ENCODE assay signal across 8 cellular contexts in genomic region chr14:21308479-21309237, GRCh38. TPM values are rescaled to one million over a fixed set of nuclear protein-coding genes. Genes with fewer than 3 reads are reported as not detected.
A peak's percentile ranks its signal among the peaks of the same experiment; 100 is the strongest.
DNase-seq lines count a peak whose midpoint lies in the region; ATAC-seq and TF ChIP-seq lines count a peak whose summit lies in the region.

No MANE protein-coding gene starts in this region.

- no peak for TF ChIP-seq EP300 in suprapubic skin (IDR thresholded peaks at IDR 0.05)

- peaks cover 10 to 27% (median 20%) of the 10 kb centered on the region in 10 experiments; a peak in 19 of 20 replicates for H3K4me1 ChIP-seq in BLaER1 treated with 17β-estradiol and CSF1 and Interleukin-3, amounts not matched to agents 10 nM and 100 nM
- H3K4me1 ChIP-seq in suprapubic skin = peaks cover 10% of the 10 kb centered on the region

- TF ChIP-seq CTCF in suprapubic skin (IDR thresholded peaks at IDR 0.05) = no peak

- no peaks in the 10 kb centered on the region; a peak in 1 of 22 replicates for H3K9me3 ChIP-seq in BLaER1 treated with 17β-estradiol and CSF1 and Interleukin-3, amounts not matched to agents 10 nM and 100 nM (replicated peaks in 1 of 11)
- no peaks in the 10 kb centered on the region for H3K9me3 ChIP-seq in suprapubic skin

- TF ChIP-seq POLR2A in suprapubic skin (IDR thresholded peaks at IDR 0.05) = no peak

- DNase-seq in OCI-M2 (lab: John Stamatoyannopoulos, UW; ENCODE audit: unreplicated experiment) (peak; percentile 87), globus pallidus (ENCODE audit: low spot score) (peak; percentile 52), occipital lobe (lab: John Stamatoyannopoulos, UW) (peak; percentile 42), suprapubic skin (ENCODE audit: low spot score in 2 of 2) (peak in 1 of 2 donors; percentile 80)
- DNase-seq in activated naive CD4-positive, alpha-beta T cell treated with Interleukin-2 at 50 U/mL for 16 hours = peak; percentile 84

- H3K27ac ChIP-seq in BLaER1 treated with 17β-estradiol and CSF1 and Interleukin-3, amounts not matched to agents 10 nM and 100 nM = peak overlapping the region in 10 of 11 experiments; percentile 28 to 81 (median 70); a peak in 19 of 22 replicates
- peak overlapping the region; percentile 59 for H3K27ac ChIP-seq in suprapubic skin

- H3K27me3 ChIP-seq in BLaER1 treated with 17β-estradiol and CSF1 and Interleukin-3, amounts not matched to agents 10 nM and 100 nM = no peaks in the 10 kb centered on the region
- H3K27me3 ChIP-seq in suprapubic skin = no peaks in the 10 kb centered on the region

- H3K36me3 ChIP-seq in BLaER1 treated with 17β-estradiol and CSF1 and Interleukin-3, amounts not matched to agents 10 nM and 100 nM = no peaks in the 10 kb centered on the region
- H3K36me3 ChIP-seq in suprapubic skin = no peaks in the 10 kb centered on the region

- H3K9ac ChIP-seq in BLaER1 treated with 17β-estradiol and CSF1 and Interleukin-3, amounts not matched to agents 10 nM and 100 nM = peak overlapping the region; percentile 4 to 64 (median 53); a peak in 17 of 22 replicates

- no peaks in the 10 kb centered on the region for H4K20me1 ChIP-seq in BLaER1 treated with 17β-estradiol and CSF1 and Interleukin-3, amounts not matched to agents 10 nM and 100 nM

- H3K4me2 ChIP-seq in BLaER1 treated with 17β-estradiol and CSF1 and Interleukin-3, amounts not matched to agents 10 nM and 100 nM = peak overlapping the region; percentile 57 to 91 (median 74)

- ATAC-seq in GM19395 (IDR thresholded peaks at IDR 0.05; ENCODE audit: unreplicated experiment) (peak; percentile 84), HG03565 (IDR thresholded peaks at IDR 0.05; ENCODE audit: unreplicated experiment) (peak; percentile 74)

- H3K4me3 ChIP-seq in BLaER1 treated with 17β-estradiol and CSF1 and Interleukin-3, amounts not matched to agents 10 nM and 100 nM = peak overlapping the region; percentile 30 to 60 (median 46)
- peak overlapping the region; percentile 34 for H3K4me3 ChIP-seq in suprapubic skin

- WGBS in suprapubic skin = 2% methylated on average over 16 of the region's 16 CpGs

RNA-seq across cellular contexts. Expression of gene RPGRIP1, which starts 28.8 kb away (rescaled TPM):
- total RNA-seq in occipital lobe = 0.16 TPM
- total RNA-seq in suprapubic skin = not detected

RNA-seq across cellular contexts. Expression of gene HNRNPC, which starts 39.4 kb away (rescaled TPM):
- 531 TPM for total RNA-seq in occipital lobe
- total RNA-seq in suprapubic skin = 100 to 1,000 TPM; 355 to 512 (median 409) TPM
